Comparison of ENCODE assay signal across 1 cellular context in genomic region chr19:3708207-3708931, GRCh38.
A peak's percentile ranks its signal among the peaks of the same experiment; 100 is the strongest.
TF ChIP-seq lines count a peak whose summit lies in the region.

TSS of gene TJP3 (plus strand) at chr19:3708384. CDS start at chr19:3728433, 20,049 bp downstream.

TF ChIP-seq in HepG2, 621 proteins besides CTCF, POLR2A, EP300 and RAD21 (continued from another document):
- TF ChIP-seq ZNF564 (CRISPR knock-in tag; IDR thresholded peaks at IDR 0.05) (0 out of 2 replicates have a peak, but pooled peaks have one; percentile 43), SAP130 (CRISPR knock-in tag; IDR thresholded peaks at IDR 0.05; ENCODE audit: low read depth) (peak; percentile 53), KMT2B (CRISPR knock-in tag; IDR thresholded peaks at IDR 0.05) (0 out of 2 replicates have a peak, but pooled peaks have one; percentile 36), EZH2 (conservative IDR thresholded peaks at IDR 0.05; ENCODE audit: low read depth, low read length) (no peak)
